ENCODE assay signal across 21 cellular contexts in genomic region chr3:29338377-29338776, GRCh38.
"Had no signal": no experiment of that assay in that cellular context is flagged by ENCODE, and none has a peak within 500 bp of the region (broad histone marks: within the 10 kb centered on the region; RNA-seq: fewer than 3 reads in every experiment).

No MANE protein-coding gene starts in this region.

- FAIRE-seq: colon, RCC 7860 had no signal

- ATAC-seq: activated T-cell treated with anti-CD3 and anti-CD28 coated beads, Interleukin-2, amount 50 U/mL, for 4 hours; PC-3; T-cell had no signal

- DNase-seq: activated CD4-positive, alpha-beta memory T cell treated with anti-CD3 and anti-CD28 coated beads for 36 hours; activated CD4-positive, alpha-beta T cell treated with anti-CD3 and anti-CD28 coated beads, Interleukin-2, amount 10 ng/mL, durations not matched to agents 7 days and 5 days; activated CD4-positive, CD25-positive, alpha-beta regulatory T cell; activated CD8-positive, alpha-beta memory T cell treated with anti-CD3 and anti-CD28 coated beads for 24 hours; activated effector memory CD4-positive, alpha-beta T cell treated with anti-CD3 and anti-CD28 coated beads, Interleukin-2, amount 50 U/mL, for 16 hours; activated naive CD4-positive, alpha-beta T cell treated with Interleukin-2 at 50 U/mL for 16 hours; activated T-cell treated with anti-CD3 and anti-CD28 coated beads, Interleukin-2, amount 50 U/mL, for 4 hours; cerebellar nuclear complex; NCI-H1092 treated with DMSO at 0.1 percent for 48 hours; NCI-H1417 treated with DMSO at 0.1 percent for 48 hours; NCI-H1694; NCI-H2029; NCI-H2107; NCI-H2171 treated with DMSO at 0.1 percent for 48 hours; NCI-H226; PC-3; SHP77 treated with DMSO at 0.1 percent for 48 hours; T-cell; T-helper 2 cell had no signal
